13 cellular contexts compared by ENCODE assay signal in genomic region chr20:37296371-37296770, GRCh38. TPM values are rescaled to one million over a fixed set of nuclear protein-coding genes. Genes with fewer than 3 reads are reported as not detected.
DNase-seq lines count a peak whose midpoint lies in the region; ATAC-seq and TF ChIP-seq lines count a peak whose summit lies in the region.
"Had no signal": no experiment of that assay in that cellular context is flagged by ENCODE, and none has a peak within 500 bp of the region (broad histone marks: within the 10 kb centered on the region; RNA-seq: fewer than 3 reads in every experiment).

No MANE protein-coding gene starts in this region.

- ATAC-seq in PC-3 (no peak), upper lobe of left lung (ENCODE audit: low FRiP score in 2 of 2) (no peak)

- peak; percentile 40 for DNase-seq in DMS53 (lab: John Stamatoyannopoulos, UW)
- DNase-seq in DMS53 treated with DMSO at 0.1 percent for 48 hours (lab: John Stamatoyannopoulos, UW; ENCODE audit: unreplicated experiment): no peak
- DNase-seq in PC-3: no peak
- DNase-seq in SHP77 treated with DMSO at 0.1 percent for 48 hours (lab: John Stamatoyannopoulos, UW): no peak
- DNase-seq in NCI-H128 (lab: John Stamatoyannopoulos, UW; ENCODE audit: unreplicated experiment): no peak
- DNase-seq in upper lobe of left lung: no peak
- DNase-seq: activated naive CD8-positive, alpha-beta T cell treated with anti-CD3 and anti-CD28 coated beads, Interleukin-2, amount 10 ng/mL, durations not matched to agents 7 days and 5 days; kidney glomerular epithelial cell had no signal

- H2AFZ ChIP-seq in PC-3 (ENCODE audit: low read length): no peak overlapping the region

- H4K20me1 ChIP-seq in PC-3 (ENCODE audit: low read length): no peaks in the 10 kb centered on the region

- H3K9me3 ChIP-seq in PC-3 (ENCODE audit: low read length): no peaks in the 10 kb centered on the region
- no peaks in the 10 kb centered on the region for H3K9me3 ChIP-seq in esophagus (ENCODE audit: control insufficient read depth in 2 of 2, insufficient read depth in 1 of 2, low read depth in 1 of 2, low read length in 1 of 2)
- no peaks in the 10 kb centered on the region for H3K9me3 ChIP-seq in upper lobe of left lung

- peaks cover 26% of the 10 kb centered on the region; the same call in 1 of the 2 replicates for H3K36me3 ChIP-seq in PC-3 (ENCODE audit: low read depth, low read length)
- H3K36me3 ChIP-seq in esophagus (ENCODE audit: control insufficient read depth in 2 of 2, insufficient read depth in 2 of 2, low read length in 1 of 2): peaks cover 3 to 6% of the 10 kb centered on the region in 2 donors
- peaks cover 0 to 12% (median 4%) of the 10 kb centered on the region in 4 donors for H3K36me3 ChIP-seq in upper lobe of left lung

- 19 to 31% methylated on average over 2 of the region's 2 CpGs for WGBS in esophagus, 2 donors
- WGBS in upper lobe of left lung, 2 donors: 20 to 26% methylated on average over 2 of the region's 2 CpGs

- peaks cover 49% of the 10 kb centered on the region for H3K4me1 ChIP-seq in PC-3 (ENCODE audit: insufficient read depth, low read length)
- H3K4me1 ChIP-seq in esophagus (ENCODE audit: control insufficient read depth in 2 of 2, insufficient read depth in 2 of 2, low read length in 1 of 2): peaks cover 0 to 10% of the 10 kb centered on the region in 2 donors
- H3K4me1 ChIP-seq in upper lobe of left lung: peaks cover 30 to 52% (median 37%) of the 10 kb centered on the region in 4 donors

- CTCF ChIA-PET in PC-3 (lab: Charles Lee): no interaction called here

- POLR2A ChIA-PET in PC-3 (lab: Charles Lee; ENCODE audit: unreplicated experiment): interaction anchor here (0.6 kb wide), 1 partner anchor 246 kb away, joined by 3 read pairs; no protein-coding TSS in a partner anchor

- no peak overlapping the region for H3K9ac ChIP-seq in PC-3 (ENCODE audit: low read length)

- no peaks in the 10 kb centered on the region for H3K9me2 ChIP-seq in PC-3 (replicated peaks; ENCODE audit: low read length)

- intact Hi-C loops in PC-3 (cut with micrococcal nuclease): loop anchor here (5.0 kb wide), 1 partner anchor 51 kb away; the partner anchor contains the start of gene SRC

- H3K27me3 ChIP-seq in PC-3 (ENCODE audit: low read length) (no peaks in the 10 kb centered on the region), esophagus (ENCODE audit: control insufficient read depth in 1 of 2, insufficient read depth in 2 of 2, low read length in 2 of 2) (no peaks in the 10 kb centered on the region), upper lobe of left lung (no peaks in the 10 kb centered on the region)

- H3K4me2 ChIP-seq in PC-3 (ENCODE audit: low read length): peak overlapping the region; percentile 76

- no peak for TF ChIP-seq CTCF in PC-3 (conservative IDR thresholded peaks at IDR 0.05; ENCODE audit: low read depth, low read length)
- no peak for TF ChIP-seq CTCF in upper lobe of left lung (IDR thresholded peaks at IDR 0.05)

- peaks cover 19% of the 10 kb centered on the region for H3F3A ChIP-seq in PC-3 (ENCODE audit: low read length, unreplicated experiment)

- H3K4me3 ChIP-seq in PC-3 (ENCODE audit: low read length) (no peak overlapping the region), esophagus (ENCODE audit: low read depth in 1 of 2, low read length in 2 of 2) (no peak overlapping the region), skin epidermis (no peak overlapping the region), upper lobe of left lung (no peak overlapping the region)

- TF ChIP-seq EP300 in upper lobe of left lung (IDR thresholded peaks at IDR 0.05): no peak

- no peak for TF ChIP-seq POLR2A in upper lobe of left lung (IDR thresholded peaks at IDR 0.05)

- no TSS peak for BruUV-seq in PC-3 (replicated peaks; lab: Mats Ljungman, UMichigan)

- H3K27ac ChIP-seq in PC-3 (ENCODE audit: low read length): peak overlapping the region; percentile 84; the same call in 1 of the 2 replicates
- H3K27ac ChIP-seq in esophagus (ENCODE audit: low read depth in 2 of 2, low read length in 1 of 2): peak overlapping the region; percentile 22 to 57
- peak overlapping the region in 14 of 21 experiments; percentile 13 to 78 (median 68) for H3K27ac ChIP-seq in skin epidermis
- peak overlapping the region in 1 of 4 donors; percentile 28 for H3K27ac ChIP-seq in upper lobe of left lung
- H3K27ac ChIP-seq: 22Rv1 had no signal

- H3K79me2 ChIP-seq in PC-3 (ENCODE audit: low read length): peaks cover 81% of the 10 kb centered on the region

RNA-seq across cellular contexts. Expression of gene MANBAL, which starts 6.9 kb away (rescaled TPM):
- total RNA-seq in PC-3 (2014; rRNA removed) (21.9 and 27.5 TPM in 2 replicates), upper lobe of left lung (10 to 100 TPM; 11.5 to 38.6 (median 29.8) TPM)
- 10 to 100 TPM; 27.6 to 58.1 TPM for polyA plus RNA-seq in esophagus

RNA-seq across cellular contexts. Expression of gene GHRH, which starts 34.8 kb away (rescaled TPM):
- total RNA-seq in PC-3 (2014; rRNA removed) (not detected in 2 replicates), upper lobe of left lung (not detected)
- not detected for polyA plus RNA-seq in esophagus
- total RNA-seq: activated naive CD8-positive, alpha-beta T cell treated with anti-CD3 and anti-CD28 coated beads, Interleukin-2, amount 10 ng/mL, durations not matched to agents 7 days and 5 days; glomerular endothelial cell had no signal
- polyA plus RNA-seq: neural cell had no signal

RNA-seq across cellular contexts. Expression of gene SRC, which starts 49.6 kb away (rescaled TPM):
- 55.6 and 82.1 TPM in 2 replicates for total RNA-seq in PC-3 (2014; rRNA removed)
- polyA plus RNA-seq in esophagus: 10 to 100 TPM; 26.9 to 59.4 TPM
- 100 to 1,000 TPM in 1 of 6 donors, 10 to 100 TPM in 5; 31.1 to 115 (median 66.8) TPM for total RNA-seq in upper lobe of left lung
